Comparison of ENCODE assay signal across 11 cellular contexts in the genomic region with DNA sequence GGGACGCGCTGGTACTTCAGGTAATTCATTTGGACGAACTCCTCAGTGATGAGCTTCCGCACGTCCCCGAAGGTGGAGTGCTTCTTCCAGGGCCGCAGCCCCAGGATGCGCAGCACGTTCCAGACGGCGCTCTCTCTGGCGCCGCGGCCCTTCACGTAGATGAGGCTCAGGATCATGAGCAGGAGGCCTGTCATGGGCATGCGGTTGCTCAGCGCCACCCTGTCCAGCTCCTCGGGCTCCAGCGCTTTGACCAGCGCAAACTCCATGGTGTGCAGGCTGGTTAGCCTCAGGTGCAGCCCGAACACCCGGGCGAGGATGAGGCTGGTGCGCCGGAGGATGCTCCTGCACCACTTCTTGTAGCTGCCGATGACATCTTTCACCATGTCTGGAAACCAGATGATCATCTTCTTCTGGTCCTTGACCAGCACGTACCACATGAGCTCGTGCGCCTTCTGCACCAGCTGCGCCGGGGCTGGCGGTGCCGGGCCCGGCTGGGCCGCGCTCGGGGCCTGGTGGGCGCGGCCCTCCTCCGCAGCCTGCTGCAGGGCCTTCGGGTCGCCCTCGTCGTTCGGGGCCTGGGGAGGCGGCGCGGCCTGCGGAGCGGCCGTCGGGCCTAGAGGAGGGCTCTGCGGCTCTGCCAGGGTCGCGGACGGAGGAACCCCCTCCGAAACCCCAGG. TPM values are rescaled to one million over a fixed set of nuclear protein-coding genes. Genes with fewer than 3 reads are reported as not detected.
DNase-seq lines count a peak whose midpoint lies in the region; ATAC-seq and TF ChIP-seq lines count a peak whose summit lies in the region.
"Had no signal": no experiment of that assay in that cellular context is flagged by ENCODE, and none has a peak within 500 bp of the region (broad histone marks: within the 10 kb centered on the region; RNA-seq: fewer than 3 reads in every experiment).

No MANE protein-coding gene starts in this region.

- intact Hi-C loops in heart left ventricle (cut with DNase I) (no loop called here), ovary (cut with DNase I) (no loop called here)

- no peaks in the 10 kb centered on the region for H3K9me3 ChIP-seq in WERI-Rb-1 (ENCODE audit: severe bottlenecking)
- no peaks in the 10 kb centered on the region for H3K9me3 ChIP-seq in heart left ventricle
- no peaks in the 10 kb centered on the region for H3K9me3 ChIP-seq in ovary

- H3K27ac Mint-ChIP-seq in activated naive CD4-positive, alpha-beta T cell treated with anti-CD3 and anti-CD28 coated beads, Interleukin-2, amount 50 U/mL, for 72 hours = no peak overlapping the region

- H3K9me3 Mint-ChIP-seq in activated naive CD4-positive, alpha-beta T cell treated with anti-CD3 and anti-CD28 coated beads, Interleukin-2, amount 50 U/mL, for 72 hours = peaks cover 3 to 6% of the 10 kb centered on the region in 2 donors

- H3K27me3 ChIP-seq in WERI-Rb-1 (ENCODE audit: insufficient read depth, low read depth, severe bottlenecking) (peaks cover 2% of the 10 kb centered on the region), heart left ventricle (no peaks in the 10 kb centered on the region), ovary (no peaks in the 10 kb centered on the region)

- peak in 3 of 4 donors; percentile 15 to 61 (median 58) for ATAC-seq in heart left ventricle
- no peak for ATAC-seq in HG03025 (IDR thresholded peaks at IDR 0.05; ENCODE audit: low FRiP score, unreplicated experiment)
- ATAC-seq in HG02852 (IDR thresholded peaks at IDR 0.05; ENCODE audit: unreplicated experiment) = no peak
- ATAC-seq in activated naive CD4-positive, alpha-beta T cell treated with anti-CD3 and anti-CD28 coated beads, Interleukin-2, amount 50 U/mL, for 72 hours = no peak

- H3K36me3 Mint-ChIP-seq in activated naive CD4-positive, alpha-beta T cell treated with anti-CD3 and anti-CD28 coated beads, Interleukin-2, amount 50 U/mL, for 72 hours = no peaks in the 10 kb centered on the region

- H3K4me1 ChIP-seq in heart left ventricle (peaks cover 0 to 11% (median 0%) of the 10 kb centered on the region in 12 donors), ovary (ENCODE audit: insufficient read depth) (peaks cover 4% of the 10 kb centered on the region)

- TF ChIP-seq EP300 in ovary (IDR thresholded peaks at IDR 0.05) = no peak

- H3K36me3 ChIP-seq in WERI-Rb-1 (peaks cover 3% of the 10 kb centered on the region; the same call in 1 of the 2 replicates), heart left ventricle (peaks cover 0 to 5% (median 0%) of the 10 kb centered on the region in 9 donors), ovary (no peaks in the 10 kb centered on the region)

- 31 to 47% (median 35%) methylated on average over 28 to 57 of the region's 57 CpGs for WGBS in heart left ventricle, 4 donors
- WGBS in ovary, 3 donors = 33 to 40% (median 38%) methylated on average over 42 to 57 of the region's 57 CpGs

- peak; percentile 5 for DNase-seq in AG10803 (ENCODE audit: low read depth)
- peak; percentile 11 for DNase-seq in WERI-Rb-1
- peak in 1 of 5 donors; percentile 23 for DNase-seq in heart left ventricle
- DNase-seq in ovary = peak in 2 of 5 donors; percentile 16 to 17
- DNase-seq in NAMALWA (ENCODE audit: low spot score) = no peak
- no peak for DNase-seq in activated naive CD4-positive, alpha-beta T cell treated with anti-CD3 and anti-CD28 coated beads, Interleukin-2, amount 50 U/mL, for 72 hours (ENCODE audit: low spot score in 2 of 2)
- DNase-seq: activated gamma-delta T cell; KG1; stimulated activated naive CD4-positive, alpha-beta T cell treated with Interleukin-2 at 50 U/mL for 16 hours had no signal

- TF ChIP-seq POLR2A in heart left ventricle (IDR thresholded peaks at IDR 0.05) (no peak), ovary (IDR thresholded peaks at IDR 0.05) (no peak)

- H3K4me3 ChIP-seq in AG10803 (ENCODE audit: low read length) = peak overlapping the region; percentile 65
- peak overlapping the region; percentile 60 for H3K4me3 ChIP-seq in WERI-Rb-1 (ENCODE audit: low read depth, low read length)
- peak overlapping the region in 11 of 12 donors; percentile 41 to 73 (median 55) for H3K4me3 ChIP-seq in heart left ventricle
- H3K4me3 ChIP-seq in ovary = peak overlapping the region; percentile 55

- TF ChIP-seq CTCF in AG10803 (conservative IDR thresholded peaks at IDR 0.05; ENCODE audit: low read length) (no peak), WERI-Rb-1 (IDR thresholded peaks at IDR 0.05; ENCODE audit: low read depth, low read length) (no peak), heart left ventricle (IDR thresholded peaks at IDR 0.05) (no peak), ovary (IDR thresholded peaks at IDR 0.05) (no peak)

- peak overlapping the region; percentile 57; the same call in 1 of the 2 replicates for H3K27ac ChIP-seq in WERI-Rb-1
- H3K27ac ChIP-seq in heart left ventricle = peak overlapping the region in 2 of 12 donors; percentile 23 to 66
- peak overlapping the region in 1 of 2 donors; percentile 58 for H3K27ac ChIP-seq in ovary

RNA-seq across cellular contexts. Expression of gene NDN, which starts 0.5 kb away (rescaled TPM):
- 10 to 100 TPM; 26.8 to 79.2 (median 47.9) TPM for total RNA-seq in heart left ventricle
- polyA plus RNA-seq in heart left ventricle = 10 to 100 TPM; 12.2 to 22.2 TPM
- total RNA-seq in ovary = 100 to 1,000 TPM in 5 of 7 donors, 10 to 100 TPM in 2; 85.6 to 137 (median 112) TPM
- polyA plus RNA-seq in ovary = 100 to 1,000 TPM in 1 of 2 donors, 10 to 100 TPM in 1; 77.9 to 105 TPM
- 1 to 10 TPM in 1 of 2 donors, under 1 TPM in 1; 0.27 to 1.6 TPM for total RNA-seq in activated naive CD4-positive, alpha-beta T cell treated with anti-CD3 and anti-CD28 coated beads, Interleukin-2, amount 50 U/mL, for 72 hours

RNA-seq across cellular contexts. Expression of gene MAGEL2, which starts 38.9 kb away (rescaled TPM):
- total RNA-seq in heart left ventricle (under 1 TPM in 6 of 9 donors, not detected in 3; 0.05 to 0.27 (median 0.11) TPM), ovary (1 to 10 TPM; 1.5 to 4.3 (median 2.4) TPM)
- polyA plus RNA-seq in heart left ventricle (under 1 TPM in 1 of 2 donors, not detected in 1; 0.04 TPM), ovary (1 to 10 TPM in 1 of 2 donors, under 1 TPM in 1; 0.75 to 1.7 TPM)
- total RNA-seq in activated naive CD4-positive, alpha-beta T cell treated with anti-CD3 and anti-CD28 coated beads, Interleukin-2, amount 50 U/mL, for 72 hours = not detected

Comparison
In these comparisons a context has a peak if more than half of its experiments do, and no peak if none do; other contexts are left out.
1. DNase-seq: peak in AG10803 (single experiment) and WERI-Rb-1 (single experiment); none in NAMALWA (single experiment) and activated naive CD4-positive, alpha-beta T cell treated with anti-CD3 and anti-CD28 coated beads, Interleukin-2, amount 50 U/mL, for 72 hours (0 of 2).
2. ATAC-seq: peak in heart left ventricle (3 of 4); none in HG03025 (single experiment), HG02852 (single experiment) and activated naive CD4-positive, alpha-beta T cell treated with anti-CD3 and anti-CD28 coated beads, Interleukin-2, amount 50 U/mL, for 72 hours (0 of 2).
3. RNA of gene NDN, which starts 0.5 kb away (total RNA-seq): 85.6 to 137 TPM in ovary and 26.8 to 79.2 TPM in heart left ventricle; 0.27 to 1.6 TPM in activated naive CD4-positive, alpha-beta T cell treated with anti-CD3 and anti-CD28 coated beads, Interleukin-2, amount 50 U/mL, for 72 hours; every median in the first group is over 10 times any median in the second.
4. Peak in every context shown above with its lines, with median percentiles within 50 percentile points of each other: H3K4me3 ChIP-seq.